12 cellular contexts compared by ENCODE assay signal in the genomic region with DNA sequence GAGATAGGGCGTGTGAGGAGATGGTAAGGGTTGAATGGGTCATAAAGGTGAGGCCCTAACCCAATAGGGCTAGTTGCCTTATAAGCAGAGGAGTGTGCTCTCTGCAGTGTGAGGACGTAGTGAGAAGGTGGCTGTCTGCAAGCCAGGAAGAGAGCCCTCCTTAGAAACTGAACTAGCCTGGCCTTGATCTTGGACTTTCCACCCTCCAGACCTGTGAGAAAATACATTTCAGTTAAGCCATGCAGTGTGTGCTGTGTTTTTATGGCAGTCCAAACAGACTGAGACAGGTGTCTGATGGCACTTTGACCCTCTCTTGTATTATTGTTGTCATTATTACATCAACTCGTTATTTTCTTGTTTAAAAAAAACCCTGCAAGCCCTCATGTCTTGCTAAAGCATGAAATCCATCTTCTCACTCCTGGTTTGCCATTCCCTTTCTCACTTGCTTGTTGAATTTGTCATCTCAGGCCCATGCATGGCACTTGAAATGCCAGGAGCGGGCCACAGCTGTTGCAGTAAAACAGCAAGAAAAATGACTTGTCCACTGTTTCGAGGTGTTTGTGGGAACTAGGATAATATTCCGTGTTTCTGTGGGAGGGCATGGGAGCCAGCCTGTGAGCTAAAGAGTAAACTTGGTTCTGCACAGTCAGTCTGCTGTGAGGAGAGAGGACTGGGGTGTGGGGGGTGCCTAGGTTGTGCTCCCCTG.
DNase-seq lines count a peak whose midpoint lies in the region; ATAC-seq lines count a peak whose summit lies in the region.
"Had no signal": no experiment of that assay in that cellular context is flagged by ENCODE, and none has a peak within 500 bp of the region (broad histone marks: within the 10 kb centered on the region; RNA-seq: fewer than 3 reads in every experiment).

No MANE protein-coding gene starts in this region.

- POLR2A ChIA-PET in activated CD4-positive, alpha-beta T cell treated with anti-CD3 and anti-CD28 coated beads for 36 hours (lab: Charles Lee) = interaction anchor here (1.0 kb wide), 1 partner anchor 256 kb away, joined by 3 read pairs; no protein-coding TSS in a partner anchor

- DNase-seq in activated CD4-positive, alpha-beta T cell treated with anti-CD3 and anti-CD28 coated beads for 36 hours = no peak
- no peak for DNase-seq in activated CD4-positive, alpha-beta T cell treated with anti-CD3 and anti-CD28 coated beads for 4 hours
- DNase-seq in COLO668 (lab: John Stamatoyannopoulos, UW; ENCODE audit: unreplicated experiment) = peak; percentile 38
- DNase-seq in activated naive CD8-positive, alpha-beta T cell treated with anti-CD3 and anti-CD28 coated beads, Interleukin-2, amount 50 U/mL, for 24 hours = no peak
- DNase-seq in NK-92 treated with Interleukin-12 subunit alpha and Interleukin-12 subunit beta, amount 100 ng/mL, for 24 hours (lab: John Stamatoyannopoulos, UW) = no peak

- ATAC-seq in activated CD4-positive, alpha-beta T cell treated with anti-CD3 and anti-CD28 coated beads for 36 hours = peak; percentile 7
- ATAC-seq in activated naive CD8-positive, alpha-beta T cell treated with anti-CD3 and anti-CD28 coated beads, Interleukin-2, amount 50 U/mL, for 24 hours = no peak
- no peak for ATAC-seq in HG02642 (IDR thresholded peaks at IDR 0.05; ENCODE audit: poor library complexity, unreplicated experiment)
- ATAC-seq in GM18498 (IDR thresholded peaks at IDR 0.05; ENCODE audit: unreplicated experiment) = no peak

- no peak overlapping the region for H3K4me3 ChIP-seq in rectal smooth muscle tissue (ENCODE audit: low read length)
- H3K4me3 ChIP-seq: GM23248, MG63 had no signal

- no peaks in the 10 kb centered on the region for H3K36me3 ChIP-seq in rectal smooth muscle tissue (ENCODE audit: control insufficient read depth, insufficient read depth, low read length)
- H3K36me3 ChIP-seq: left ventricle myocardium inferior, MG63 had no signal

- H3K36me3 Mint-ChIP-seq in activated CD4-positive, alpha-beta T cell treated with anti-CD3 and anti-CD28 coated beads for 36 hours (ENCODE audit: low read depth) = peaks cover 24% of the 10 kb centered on the region
- H3K36me3 Mint-ChIP-seq in activated naive CD8-positive, alpha-beta T cell treated with anti-CD3 and anti-CD28 coated beads, Interleukin-2, amount 50 U/mL, for 24 hours (ENCODE audit: low read depth) = peaks cover 10% of the 10 kb centered on the region

- H3K4me1 Mint-ChIP-seq in activated CD4-positive, alpha-beta T cell treated with anti-CD3 and anti-CD28 coated beads for 36 hours = peaks cover 31% of the 10 kb centered on the region
- peaks cover 40% of the 10 kb centered on the region for H3K4me1 Mint-ChIP-seq in activated naive CD8-positive, alpha-beta T cell treated with anti-CD3 and anti-CD28 coated beads, Interleukin-2, amount 50 U/mL, for 24 hours

- H3K27ac ChIP-seq in rectal smooth muscle tissue (ENCODE audit: low read depth, low read length) = peak overlapping the region; percentile 40
- H3K27ac ChIP-seq: GM23248, left ventricle myocardium inferior, upper lobe of left lung had no signal

- no peak overlapping the region for H3K9ac ChIP-seq in rectal smooth muscle tissue (ENCODE audit: low read length)
- H3K9ac ChIP-seq: GM23248 had no signal

- no peaks in the 10 kb centered on the region for H3K27me3 ChIP-seq in rectal smooth muscle tissue (ENCODE audit: control insufficient read depth, insufficient read depth, low read length)
- H3K27me3 ChIP-seq: MG63, upper lobe of left lung had no signal

- CTCF ChIA-PET in activated CD4-positive, alpha-beta T cell treated with anti-CD3 and anti-CD28 coated beads for 36 hours (lab: Charles Lee) = interaction anchor here (0.5 to 3.3 kb wide), 30 partner anchors 8 to 279 kb away, joined by 3 to 33 read pairs (median 4); no protein-coding TSS in a partner anchor

- H3K4me3 Mint-ChIP-seq in activated CD4-positive, alpha-beta T cell treated with anti-CD3 and anti-CD28 coated beads for 36 hours = peak overlapping the region; percentile 46
- H3K4me3 Mint-ChIP-seq in activated naive CD8-positive, alpha-beta T cell treated with anti-CD3 and anti-CD28 coated beads, Interleukin-2, amount 50 U/mL, for 24 hours = peak overlapping the region; percentile 5

- peaks cover 17% of the 10 kb centered on the region for H3K4me1 ChIP-seq in rectal smooth muscle tissue (ENCODE audit: control insufficient read depth, insufficient read depth, low read length)

- H3K9me3 Mint-ChIP-seq in activated CD4-positive, alpha-beta T cell treated with anti-CD3 and anti-CD28 coated beads for 36 hours (ENCODE audit: low read depth) = peaks cover 1% of the 10 kb centered on the region
- no peaks in the 10 kb centered on the region for H3K9me3 Mint-ChIP-seq in activated naive CD8-positive, alpha-beta T cell treated with anti-CD3 and anti-CD28 coated beads, Interleukin-2, amount 50 U/mL, for 24 hours

- intact Hi-C loops in activated CD4-positive, alpha-beta T cell treated with anti-CD3 and anti-CD28 coated beads for 36 hours (cut with DNase I, micrococcal nuclease) = loop anchor here (1.0 to 10.0 kb wide), 6 partner anchors 60 to 918 kb away; partner anchors contain the start of genes COQ8A (in 1 of the 2) and ITPKB (in 1 of the 2)

- H3K27ac Mint-ChIP-seq in activated CD4-positive, alpha-beta T cell treated with anti-CD3 and anti-CD28 coated beads for 36 hours = peak overlapping the region; percentile 90
- peak overlapping the region; percentile 84 for H3K27ac Mint-ChIP-seq in activated naive CD8-positive, alpha-beta T cell treated with anti-CD3 and anti-CD28 coated beads, Interleukin-2, amount 50 U/mL, for 24 hours

- no peaks in the 10 kb centered on the region for H3K27me3 Mint-ChIP-seq in activated CD4-positive, alpha-beta T cell treated with anti-CD3 and anti-CD28 coated beads for 36 hours
- no peaks in the 10 kb centered on the region for H3K27me3 Mint-ChIP-seq in activated naive CD8-positive, alpha-beta T cell treated with anti-CD3 and anti-CD28 coated beads, Interleukin-2, amount 50 U/mL, for 24 hours
